8 cellular contexts compared by ENCODE assay signal in genomic region chr4:54064317-54065275, GRCh38. TPM values are rescaled to one million over a fixed set of nuclear protein-coding genes. Genes with fewer than 3 reads are reported as not detected.
DNase-seq lines count a peak whose midpoint lies in the region; ATAC-seq and TF ChIP-seq lines count a peak whose summit lies in the region.

Gene CHIC2 (minus strand): TSS chr4:54064605. CDS start chr4:54064300, 305 bp downstream.

- peak within 1 kb of the TSS; percentile 97 for H3K9ac ChIP-seq in mucosa of stomach (ENCODE audit: low read length)

- H3K4me1 ChIP-seq in Peyer's patch (peaks cover 0 to 36% (median 0%) of the 10 kb centered on the region in 4 donors), esophagus (ENCODE audit: control insufficient read depth in 2 of 2, insufficient read depth in 2 of 2, low read length in 1 of 2) (peaks cover 0 to 4% of the 10 kb centered on the region in 2 donors), mucosa of stomach (ENCODE audit: control insufficient read depth, insufficient read depth, low read length) (peaks cover 19% of the 10 kb centered on the region)

- TF ChIP-seq CTCF in Peyer's patch (IDR thresholded peaks at IDR 0.05) = no peak

- DNase-seq in DMS79 (lab: John Stamatoyannopoulos, UW) (peak; percentile 43), Peyer's patch (peak; percentile 94 to 98 (median 97))
- DNase-seq in activated T-cell treated with anti-CD3 and anti-CD28 coated beads, Interleukin-2, amount 50 U/mL, for 4 hours = peak; percentile 96
- DNase-seq in stimulated activated CD8-positive, alpha-beta memory T cell treated with anti-CD3 and anti-CD28 coated beads, Interleukin-4, amount 100 ng/mL, for 48 hours = peak; percentile 96

- H3K27me3 ChIP-seq in Peyer's patch (no peaks in the 10 kb centered on the region), esophagus (ENCODE audit: control insufficient read depth in 1 of 2, insufficient read depth in 2 of 2, low read length in 2 of 2) (no peaks in the 10 kb centered on the region), mucosa of stomach (ENCODE audit: control insufficient read depth, insufficient read depth, low read length) (no peaks in the 10 kb centered on the region)

- peaks cover 41% of the 10 kb centered on the region for H3K4me1 Mint-ChIP-seq in activated T-cell treated with anti-CD3 and anti-CD28 coated beads, Interleukin-2, amount 50 U/mL, for 4 hours (ENCODE audit: low read depth)

- H3K9me3 ChIP-seq in KOPT-K1 (ENCODE audit: insufficient read depth, low read length, poor library complexity, severe bottlenecking) = no peaks in the 10 kb centered on the region
- H3K9me3 ChIP-seq in Peyer's patch = no peaks in the 10 kb centered on the region
- H3K9me3 ChIP-seq in esophagus (ENCODE audit: control insufficient read depth in 2 of 2, insufficient read depth in 1 of 2, low read depth in 1 of 2, low read length in 1 of 2) = no peaks in the 10 kb centered on the region
- H3K9me3 ChIP-seq in mucosa of stomach (ENCODE audit: control insufficient read depth, low read length) = no peaks in the 10 kb centered on the region

- 1% methylated on average over 80 to 89 of the region's 89 CpGs for WGBS in esophagus, 2 donors

- peak within 1 kb of the TSS; percentile 84 to 99 (median 98) for H3K4me3 ChIP-seq in Peyer's patch
- H3K4me3 ChIP-seq in esophagus (ENCODE audit: low read depth in 1 of 2, low read length in 2 of 2) = peak within 1 kb of the TSS; percentile 98
- H3K4me3 ChIP-seq in mucosa of stomach (ENCODE audit: low read length) = peak within 1 kb of the TSS; percentile 91

- H3K4me3 Mint-ChIP-seq in activated T-cell treated with anti-CD3 and anti-CD28 coated beads, Interleukin-2, amount 50 U/mL, for 4 hours = peak within 1 kb of the TSS; percentile 93

- no peaks in the 10 kb centered on the region for H3K27me3 Mint-ChIP-seq in activated T-cell treated with anti-CD3 and anti-CD28 coated beads, Interleukin-2, amount 50 U/mL, for 4 hours (ENCODE audit: low read depth)

- no peaks in the 10 kb centered on the region for H3K9me3 Mint-ChIP-seq in activated T-cell treated with anti-CD3 and anti-CD28 coated beads, Interleukin-2, amount 50 U/mL, for 4 hours

- H3K36me3 Mint-ChIP-seq in activated T-cell treated with anti-CD3 and anti-CD28 coated beads, Interleukin-2, amount 50 U/mL, for 4 hours (ENCODE audit: insufficient read depth) = peaks cover 7% of the 10 kb centered on the region

- peak; percentile 91 to 93 for TF ChIP-seq POLR2A in Peyer's patch (IDR thresholded peaks at IDR 0.05)

- ATAC-seq in GM21786 (IDR thresholded peaks at IDR 0.05; ENCODE audit: unreplicated experiment) = peak; percentile 96
- peak; percentile 91 to 94 for ATAC-seq in activated T-cell treated with anti-CD3 and anti-CD28 coated beads, Interleukin-2, amount 50 U/mL, for 4 hours

- H3K27ac ChIP-seq in KOPT-K1 (ENCODE audit: low read depth, low read length, poor library complexity, severe bottlenecking) = peak within 1 kb of the TSS; percentile 76
- H3K27ac ChIP-seq in Peyer's patch = peak within 1 kb of the TSS; percentile 89 to 99 (median 95)
- H3K27ac ChIP-seq in esophagus (ENCODE audit: low read depth in 2 of 2, low read length in 1 of 2) = peak within 1 kb of the TSS; percentile 90 to 96

- H3K36me3 ChIP-seq in KOPT-K1 (ENCODE audit: insufficient read depth, low read length) (no peaks in the 10 kb centered on the region), Peyer's patch (no peaks in the 10 kb centered on the region), esophagus (ENCODE audit: control insufficient read depth in 2 of 2, insufficient read depth in 2 of 2, low read length in 1 of 2) (no peaks in the 10 kb centered on the region), mucosa of stomach (ENCODE audit: control insufficient read depth, insufficient read depth, low read length) (no peaks in the 10 kb centered on the region)

RNA-seq across cellular contexts. Expression of gene CHIC2, which starts in this region (rescaled TPM):
- 10 to 100 TPM; 34.7 to 59.4 (median 47.6) TPM for total RNA-seq in Peyer's patch
- total RNA-seq in activated T-cell treated with anti-CD3 and anti-CD28 coated beads, Interleukin-2, amount 50 U/mL, for 4 hours = 10 to 100 TPM; 25.6 to 28.8 (median 27.7) TPM
- polyA plus RNA-seq in esophagus = 10 to 100 TPM; 16.5 to 22.1 TPM

Comparison
In these comparisons a context has a peak if more than half of its experiments do, and no peak if none do; other contexts are left out.
1. Peak in every context shown above with its lines: DNase-seq, ATAC-seq, H3K4me3 ChIP-seq and H3K27ac ChIP-seq.
2. DNase-seq: peak in every context shown above with its lines; median percentile 97 in Peyer's patch; 96 in activated T-cell treated with anti-CD3 and anti-CD28 coated beads, Interleukin-2, amount 50 U/mL, for 4 hours; 96 in stimulated activated CD8-positive, alpha-beta memory T cell treated with anti-CD3 and anti-CD28 coated beads, Interleukin-4, amount 100 ng/mL, for 48 hours; 43 in DMS79.